In genomic region chr1:202888507-202889360, GRCh38 we compare ENCODE assay signal across 1 cellular context.
A peak's percentile ranks its signal among the peaks of the same experiment; 100 is the strongest.
TF ChIP-seq lines count a peak whose summit lies in the region.

RABIF (minus strand) TSS chr1:202889149; CDS start chr1:202889098, 51 bp downstream.

TF ChIP-seq in HEK293, 187 proteins besides CTCF, POLR2A, EP300 and RAD21 (continued from another document):
- TF ChIP-seq ZNF398 (tag by site-specific recombination; IDR thresholded peaks at IDR 0.05), result peak; percentile 64; the same call in 1 of the 2 replicates
- peak; percentile 73 for TF ChIP-seq KLF10 (tag by site-specific recombination; IDR thresholded peaks at IDR 0.05)
- peak; percentile 68 for TF ChIP-seq ZXDB (tag by site-specific recombination; IDR thresholded peaks at IDR 0.05)
- TF ChIP-seq GLIS1 (tag by site-specific recombination; IDR thresholded peaks at IDR 0.05), result peak; percentile 58
- TF ChIP-seq ZNF2 (tag by site-specific recombination; IDR thresholded peaks at IDR 0.05), result peak; percentile 72
- TF ChIP-seq KLF7 (tag by site-specific recombination; IDR thresholded peaks at IDR 0.05; ENCODE audit: borderline replicate concordance), result peak; percentile 55; the same call in 1 of the 2 replicates
- TF ChIP-seq ZBTB6 (tag by site-specific recombination; IDR thresholded peaks at IDR 0.05), result peak; percentile 87
- TF ChIP-seq TRIM28 (IDR thresholded peaks at IDR 0.05; ENCODE audit: borderline replicate concordance, low read length), result peak; percentile 72; the same call in 1 of the 2 replicates
- peak; percentile 75 for TF ChIP-seq ZNF335 (tag by site-specific recombination; conservative IDR thresholded peaks at IDR 0.05)
- peak; percentile 83 for TF ChIP-seq KLF8 (tag by site-specific recombination; IDR thresholded peaks at IDR 0.05)
- TF ChIP-seq ZNF311 (tag by site-specific recombination; IDR thresholded peaks at IDR 0.05; ENCODE audit: borderline replicate concordance), result no peak
- no peak for TF ChIP-seq TCF7L2 (IDR thresholded peaks at IDR 0.05; ENCODE audit: borderline replicate concordance, low read depth, low read length)
- TF ChIP-seq ZNF830 (tag by site-specific recombination; IDR thresholded peaks at IDR 0.05; ENCODE audit: low read depth), result no peak
- no peak for TF ChIP-seq MYNN (tag by site-specific recombination; IDR thresholded peaks at IDR 0.05; ENCODE audit: borderline replicate concordance)
- peak; percentile 96 for TF ChIP-seq ZNF600 (tag by site-specific recombination; IDR thresholded peaks at IDR 0.05)
- TF ChIP-seq ZNF660 (tag by site-specific recombination; IDR thresholded peaks at IDR 0.05), result peak; percentile 94; the same call in 1 of the 2 replicates
- no peak for TF ChIP-seq ZNF175 (tag by site-specific recombination; IDR thresholded peaks at IDR 0.05)
- TF ChIP-seq ZNF629 (tag by site-specific recombination; IDR thresholded peaks at IDR 0.05), result peak; percentile 82
- peak; percentile 54 for TF ChIP-seq ZNF24 (tag by site-specific recombination; IDR thresholded peaks at IDR 0.05)
- TF ChIP-seq ZIC2 (tag by site-specific recombination; IDR thresholded peaks at IDR 0.05), result peak; percentile 3; the same call in 1 of the 2 replicates
TF ChIP-seq in HEK293: peak in this region for 49.
